ENCODE assay signal across 19 cellular contexts in genomic region chr7:44759246-44759645, GRCh38. TPM values are rescaled to one million over a fixed set of nuclear protein-coding genes. Genes with fewer than 3 reads are reported as not detected.
DNase-seq lines count a peak whose midpoint lies in the region; ATAC-seq and TF ChIP-seq lines count a peak whose summit lies in the region.
"Had no signal": no experiment of that assay in that cellular context is flagged by ENCODE, and none has a peak within 500 bp of the region (broad histone marks: within the 10 kb centered on the region; RNA-seq: fewer than 3 reads in every experiment).

No MANE protein-coding gene starts in this region.

- no peak overlapping the region for H2AK5ac ChIP-seq in neuronal stem cell (ENCODE audit: low read depth, low read length)

- H3K9me3 ChIP-seq in T-helper 17 cell (ENCODE audit: control insufficient read depth, low read length, poor library complexity, severe bottlenecking) = no peaks in the 10 kb centered on the region
- no peaks in the 10 kb centered on the region for H3K9me3 ChIP-seq in neuronal stem cell (replicated peaks in 1 of 2; ENCODE audit: control insufficient read depth in 2 of 2, insufficient read depth in 1 of 2, low read depth in 1 of 2, low read length in 2 of 2)
- H3K9me3 ChIP-seq: A549, BLaER1 had no signal

- in situ Hi-C loops in GM13977 (cut with MboI; ENCODE audit: low pct_unique_long_range_greater_than_20kb, low sequenced_read_pairs, unreplicated experiment) = no loop called here

- peaks cover 0 to 6% of the 10 kb centered on the region in 2 donors for H3K4me1 ChIP-seq in neuronal stem cell (ENCODE audit: control insufficient read depth in 2 of 2, insufficient read depth in 1 of 2, low read depth in 1 of 2, low read length in 2 of 2)

- WGBS in neuronal stem cell (ENCODE audit: extremely low coverage in 2 of 2, insufficient read length in 2 of 2, insufficient replicate concordance in 1 of 2), 2 donors = no CpG with 5 or more reads among the region's 9 CpGs

- ATAC-seq in T-helper 17 cell = no peak
- ATAC-seq: A549, GM12878, HepG2 had no signal

- no peak overlapping the region for H3K4me3 Mint-ChIP-seq in T-helper 17 cell
- H3K4me3 Mint-ChIP-seq: CD14-positive monocyte; CD4-positive, alpha-beta memory T cell had no signal

- no peaks in the 10 kb centered on the region for H3K27me3 Mint-ChIP-seq in T-helper 17 cell
- H3K27me3 Mint-ChIP-seq: CD4-positive, alpha-beta memory T cell had no signal

- H2BK15ac ChIP-seq in neuronal stem cell (ENCODE audit: low read length) = no peak overlapping the region

- no peak overlapping the region for H3K4ac ChIP-seq in neuronal stem cell (ENCODE audit: low read length)

- H3K4me1 Mint-ChIP-seq in T-helper 17 cell = peaks cover 8% of the 10 kb centered on the region

- DNase-seq in AG20443 (ENCODE audit: low spot score) = peak; percentile 5
- DNase-seq in GM13977 (ENCODE audit: low spot score) = peak; percentile 14
- no peak for DNase-seq in T-helper 17 cell
- no peak for DNase-seq in neuronal stem cell (ENCODE audit: low spot score)
- DNase-seq in activated CD4-positive, alpha-beta T cell treated with anti-CD3 and anti-CD28 coated beads, Interleukin-2, amount 50 U/mL, for 1 hour = no peak
- DNase-seq in kidney tubule cell (ENCODE audit: low spot score) = no peak
- no peak for DNase-seq in occipital lobe (lab: John Stamatoyannopoulos, UW)
- DNase-seq: CD4-positive, alpha-beta memory T cell; DMS79 treated with DMSO at 0.1 percent for 48 hours; GF-D8; GM23248; HCEC 1CT; KG1 had no signal

- no peak overlapping the region for H3K4me2 ChIP-seq in neuronal stem cell (ENCODE audit: insufficient read depth, low read length, poor library complexity, severe bottlenecking)
- H3K4me2 ChIP-seq: A549, BLaER1 had no signal

- peaks cover 51 to 73% of the 10 kb centered on the region in 2 donors for H3K36me3 ChIP-seq in neuronal stem cell (replicated peaks in 1 of 2; ENCODE audit: control insufficient read depth in 2 of 2, insufficient read depth in 2 of 2, low read length in 2 of 2)

- H3K9ac ChIP-seq in neuronal stem cell (ENCODE audit: low read depth, low read length, poor library complexity) = peak overlapping the region; percentile 12
- H3K9ac ChIP-seq: BLaER1, GM23248 had no signal

- no peak overlapping the region for H4K8ac ChIP-seq in neuronal stem cell (ENCODE audit: low read depth, low read length)

- no peak overlapping the region for H3K27ac ChIP-seq in neuronal stem cell (replicated peaks; ENCODE audit: low read length)
- H3K27ac ChIP-seq: 22Rv1, A549, BLaER1, GM23248 had no signal

- H4K91ac ChIP-seq in neuronal stem cell (ENCODE audit: low read depth, low read length, poor library complexity) = no peak overlapping the region

- peaks cover 4% of the 10 kb centered on the region for H3K79me1 ChIP-seq in neuronal stem cell (ENCODE audit: low read depth, low read length)

- H2BK12ac ChIP-seq in neuronal stem cell (ENCODE audit: low read length) = no peak overlapping the region

- H2AFZ ChIP-seq in neuronal stem cell (ENCODE audit: low read length) = no peak overlapping the region
- H2AFZ ChIP-seq: GM23248 had no signal

- H3K27me3 ChIP-seq in neuronal stem cell (ENCODE audit: control insufficient read depth in 3 of 3, insufficient read depth in 3 of 3, low read depth in 1 of 3, low read length in 3 of 3) = no peaks in the 10 kb centered on the region
- H3K27me3 ChIP-seq: BLaER1 had no signal

- peaks cover 3% of the 10 kb centered on the region for H3K36me3 Mint-ChIP-seq in T-helper 17 cell (ENCODE audit: low read depth)

- H3K18ac ChIP-seq in neuronal stem cell (ENCODE audit: low read length) = no peak overlapping the region

- H3K14ac ChIP-seq in neuronal stem cell (ENCODE audit: low read length) = no peak overlapping the region

- H3K27ac Mint-ChIP-seq in T-helper 17 cell = peak overlapping the region; percentile 8

- no peak overlapping the region for H3K23ac ChIP-seq in neuronal stem cell (ENCODE audit: low read depth, low read length, poor library complexity)

- H2BK5ac ChIP-seq in neuronal stem cell (ENCODE audit: low read length) = no peak overlapping the region

- H3K4me3 ChIP-seq in neuronal stem cell (ENCODE audit: low read length in 2 of 2) = no peak overlapping the region
- H3K4me3 ChIP-seq: A549, BLaER1, GM12878, GM23248 had no signal

- no peak overlapping the region for H2BK120ac ChIP-seq in neuronal stem cell (ENCODE audit: low read depth, low read length)

- TF ChIP-seq CTCF in GM13977 (IDR thresholded peaks at IDR 0.05; ENCODE audit: extremely low read depth, insufficient read depth, missing control alignments) = no peak

RNA-seq across cellular contexts. Expression of gene ZMIZ2, which starts 10.6 kb away (rescaled TPM):
- total RNA-seq in T-helper 17 cell = 100 to 1,000 TPM; 117 to 171 TPM
- polyA plus RNA-seq in neuronal stem cell (2013, experiment 1 of 2) = 39.9 TPM
- polyA plus RNA-seq in neuronal stem cell (2013, experiment 2 of 2) = 38.5 TPM
- total RNA-seq in occipital lobe = 12.6 TPM

RNA-seq across cellular contexts. Expression of gene PPIA, which starts 37.2 kb away (rescaled TPM):
- total RNA-seq in T-helper 17 cell (100 to 1,000 TPM; 691 to 692 TPM), occipital lobe (882 TPM)
- polyA plus RNA-seq in neuronal stem cell (2013, experiment 1 of 2) = 1,729 TPM
- polyA plus RNA-seq in neuronal stem cell (2013, experiment 2 of 2) = 1,737 TPM

Comparison
In these comparisons a context has a peak if more than half of its experiments do, and no peak if none do; other contexts are left out.
1. DNase-seq: peak in AG20443 (single experiment) and GM13977 (single experiment); none in T-helper 17 cell (0 of 3), neuronal stem cell (single experiment), activated CD4-positive, alpha-beta T cell treated with anti-CD3 and anti-CD28 coated beads, Interleukin-2, amount 50 U/mL, for 1 hour (single experiment), kidney tubule cell (single experiment) and occipital lobe (single experiment).